ENCODE assay signal across 18 cellular contexts in the genomic region with DNA sequence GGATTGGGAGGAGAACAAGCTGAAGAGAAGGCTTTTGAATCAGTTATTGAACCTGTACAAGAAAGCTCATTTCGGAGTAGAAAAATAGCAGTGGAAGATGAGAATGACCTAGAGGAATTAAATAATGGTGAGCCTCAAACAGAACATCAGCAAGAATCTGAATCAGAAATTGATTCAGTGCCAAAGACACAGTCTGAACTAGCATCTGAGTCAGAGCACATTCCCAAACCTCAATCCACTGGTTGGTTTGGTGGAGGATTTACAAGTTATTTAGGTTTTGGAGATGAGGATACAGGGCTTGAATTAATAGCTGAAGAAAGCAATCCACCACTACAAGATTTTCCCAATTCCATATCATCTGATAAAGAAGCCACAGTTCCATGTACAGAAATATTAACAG. TPM values are rescaled to one million over a fixed set of nuclear protein-coding genes. Genes with fewer than 3 reads are reported as not detected.
A peak's percentile ranks its signal among the peaks of the same experiment; 100 is the strongest.
DNase-seq lines count a peak whose midpoint lies in the region; ATAC-seq and TF ChIP-seq lines count a peak whose summit lies in the region.
"Had no signal": no experiment of that assay in that cellular context is flagged by ENCODE, and none has a peak within 500 bp of the region (broad histone marks: within the 10 kb centered on the region; RNA-seq: fewer than 3 reads in every experiment).

No MANE protein-coding gene starts in this region.

- intact Hi-C loops in lower leg skin (cut with DNase I; ENCODE audit: low total_unique reads): no loop called here

- no peaks in the 10 kb centered on the region for H3K36me3 ChIP-seq in WERI-Rb-1
- H3K36me3 ChIP-seq: BLaER1 treated with 17β-estradiol and CSF1 and Interleukin-3, amounts not matched to agents 10 nM and 100 nM; esophagus squamous epithelium had no signal

- in situ Hi-C loops in astrocyte of the spinal cord (cut with HindIII; ENCODE audit: low sequenced_read_pairs): no loop called here

- no peaks in the 10 kb centered on the region for H3K27me3 ChIP-seq in WERI-Rb-1 (ENCODE audit: insufficient read depth, low read depth, severe bottlenecking)
- H3K27me3 ChIP-seq: BLaER1 treated with 17β-estradiol and CSF1 and Interleukin-3, amounts not matched to agents 10 nM and 100 nM; esophagus squamous epithelium had no signal

- no peak overlapping the region for H3K27ac ChIP-seq in WERI-Rb-1
- H3K27ac ChIP-seq: BLaER1 treated with 17β-estradiol and CSF1 and Interleukin-3, amounts not matched to agents 10 nM and 100 nM; esophagus squamous epithelium had no signal

- WGBS in lower leg skin, 2 donors: 83 to 87% methylated on average over 1 of the region's 1 CpG

- no peak for ATAC-seq in GM19455 (IDR thresholded peaks at IDR 0.05; ENCODE audit: unreplicated experiment)
- ATAC-seq: activated CD8-positive, alpha-beta T cell treated with anti-CD3 and anti-CD28 coated beads, Interleukin-2, amount 10 ng/mL, durations not matched to agents 7 days and 5 days had no signal

- H3K4me3 ChIP-seq in astrocyte of the spinal cord (ENCODE audit: low read depth, low read length) (no peak overlapping the region), lower leg skin (ENCODE audit: low read depth, poor library complexity, severe bottlenecking) (no peak overlapping the region), WERI-Rb-1 (ENCODE audit: low read depth, low read length) (no peak overlapping the region)
- H3K4me3 ChIP-seq: BLaER1 treated with 17β-estradiol and CSF1 and Interleukin-3, amounts not matched to agents 10 nM and 100 nM; esophagus squamous epithelium had no signal

- no peak for TF ChIP-seq CTCF in astrocyte of the spinal cord (IDR thresholded peaks at IDR 0.05; ENCODE audit: low read depth, low read length)
- TF ChIP-seq CTCF in lower leg skin (IDR thresholded peaks at IDR 0.05): no peak
- TF ChIP-seq CTCF in WERI-Rb-1 (IDR thresholded peaks at IDR 0.05; ENCODE audit: low read depth, low read length): no peak

- TF ChIP-seq POLR2A in lower leg skin (IDR thresholded peaks at IDR 0.05): no peak

- DNase-seq in AG08395 (ENCODE audit: low spot score) (peak; percentile 92), HS-27A (ENCODE audit: low read depth) (peak; percentile 60), astrocyte of the spinal cord (ENCODE audit: low read depth, low spot score) (peak; percentile 90), hepatic stellate cell (ENCODE audit: low spot score) (peak; percentile 63), lower leg skin (ENCODE audit: low spot score in 2 of 2) (no peak), NOMO-1 treated with dmso at 0.1 percent for 144 hours (lab: John Stamatoyannopoulos, UW; ENCODE audit: unreplicated experiment) (no peak), WERI-Rb-1 (no peak)
- DNase-seq: activated CD8-positive, alpha-beta T cell treated with anti-CD3 and anti-CD28 coated beads, Interleukin-2, amount 10 ng/mL, durations not matched to agents 7 days and 5 days; activated gamma-delta T cell treated with Interleukin-2 at 50 U/mL for 16 hours; esophagus squamous epithelium; kidney; NCI-H1436 treated with DMSO at 0.1 percent for 48 hours; NCI-H526; retina; SHP77; stimulated activated naive CD4-positive, alpha-beta T cell treated with Interleukin-2 at 50 U/mL for 16 hours had no signal

- H3K9me3 ChIP-seq in WERI-Rb-1 (ENCODE audit: severe bottlenecking): peaks cover 4% of the 10 kb centered on the region
- H3K9me3 ChIP-seq: BLaER1 treated with 17β-estradiol and CSF1 and Interleukin-3, amounts not matched to agents 10 nM and 100 nM; esophagus squamous epithelium had no signal

RNA-seq across cellular contexts. Expression of a gene that starts 13.5 kb away (rescaled TPM):
- total RNA-seq in lower leg skin: 10 to 100 TPM; 14.0 to 19.5 (median 15.8) TPM

Comparison
In these comparisons a context has a peak if more than half of its experiments do, and no peak if none do; other contexts are left out.
1. DNase-seq: peak in AG08395 (single experiment), HS-27A (single experiment), astrocyte of the spinal cord (single experiment) and hepatic stellate cell (single experiment); none in lower leg skin (0 of 2), NOMO-1 treated with dmso at 0.1 percent for 144 hours (single experiment) and WERI-Rb-1 (single experiment).